9 cellular contexts compared by ENCODE assay signal in genomic region chr14:100587248-100587762, GRCh38. TPM values are rescaled to one million over a fixed set of nuclear protein-coding genes. Genes with fewer than 3 reads are reported as not detected.
A peak's percentile ranks its signal among the peaks of the same experiment; 100 is the strongest.
DNase-seq lines count a peak whose midpoint lies in the region; ATAC-seq, FAIRE-seq and TF ChIP-seq lines count a peak whose summit lies in the region.
"Had no signal": no experiment of that assay in that cellular context is flagged by ENCODE, and none has a peak within 500 bp of the region (broad histone marks: within the 10 kb centered on the region; RNA-seq: fewer than 3 reads in every experiment).

Gene BEGAIN, minus strand, starts transcription at chr14:100587417. Its CDS starts 127 bp downstream, at chr14:100587290.

- H3K4me2 ChIP-seq in fibroblast of lung (ENCODE audit: extremely low read depth, insufficient read depth, low read length), result peak within 1 kb of the TSS; percentile 75

- DNase-seq in Calu3 (no peak), Peyer's patch (peak in 1 of 3 donors; percentile 18), fibroblast of lung (ENCODE audit: low read depth in 2 of 2) (no peak), pancreas (peak in 1 of 6 donors; percentile 37), MV-4-11 (lab: John Stamatoyannopoulos, UW) (no peak), NOMO-1 treated with dmso at 0.1 percent for 144 hours (lab: John Stamatoyannopoulos, UW; ENCODE audit: unreplicated experiment) (no peak), HCEC 1CT (no peak)

- H3K9me3 ChIP-seq in Peyer's patch (no peaks in the 10 kb centered on the region), fibroblast of lung (ENCODE audit: control insufficient read depth, insufficient read depth, low read depth, low read length) (no peaks in the 10 kb centered on the region), pancreas (no peaks in the 10 kb centered on the region)

- no peak for TF ChIP-seq POLR2A in Peyer's patch (IDR thresholded peaks at IDR 0.05)

- H3K4me3 ChIP-seq in Peyer's patch, result peak within 1 kb of the TSS; percentile 24 to 61 (median 46)
- H3K4me3 ChIP-seq in fibroblast of lung (replicated peaks in 1 of 4; ENCODE audit: control extremely low read depth in 1 of 4, insufficient read depth in 1 of 4, low read depth in 3 of 4, low read length in 4 of 4), result peak within 1 kb of the TSS; percentile 15 to 48 (median 34)
- peak within 1 kb of the TSS; percentile 29 to 70 (median 46) for H3K4me3 ChIP-seq in pancreas

- peak within 1 kb of the TSS; percentile 60 for H3K4me3 Mint-ChIP-seq in Calu3 (ENCODE audit: low read depth, unreplicated experiment)

- H3K36me3 ChIP-seq in Peyer's patch (no peaks in the 10 kb centered on the region), fibroblast of lung (ENCODE audit: control insufficient read depth, insufficient read depth, low read length) (no peaks in the 10 kb centered on the region), pancreas (no peaks in the 10 kb centered on the region)

- no peak within 1 kb of the TSS for H3K27ac ChIP-seq in Peyer's patch
- no peak within 1 kb of the TSS for H3K27ac ChIP-seq in fibroblast of lung (ENCODE audit: insufficient read depth, low read length)
- H3K27ac ChIP-seq in pancreas, result no peak within 1 kb of the TSS

- H3K27me3 ChIP-seq in Peyer's patch (no peaks in the 10 kb centered on the region), fibroblast of lung (ENCODE audit: control insufficient read depth, insufficient read depth, low read length) (peaks cover 13% of the 10 kb centered on the region), pancreas (no peaks in the 10 kb centered on the region)

- no peaks in the 10 kb centered on the region for H4K20me1 ChIP-seq in fibroblast of lung (ENCODE audit: control insufficient read depth, extremely low read depth, insufficient read depth, low read length)

- no TSS peak for BruUV-seq in Calu3 (replicated peaks; lab: Mats Ljungman, UMichigan)

- no peaks in the 10 kb centered on the region for H3K36me3 Mint-ChIP-seq in Calu3 (ENCODE audit: insufficient read depth, unreplicated experiment)

- CTCF ChIA-PET in Calu3 (lab: Charles Lee), result no interaction called here

- no peak for FAIRE-seq in pancreas (lab: Jason Lieb, UNC)

- ATAC-seq in pancreas, result no peak
- no peak for ATAC-seq in HG02642 (IDR thresholded peaks at IDR 0.05; ENCODE audit: poor library complexity, unreplicated experiment)

- intact Hi-C loops in Calu3 (cut with micrococcal nuclease; ENCODE audit: unreplicated experiment), result no loop called here
- intact Hi-C loops in pancreas (cut with DNase I), result no loop called here

- H3K9ac ChIP-seq in fibroblast of lung (ENCODE audit: insufficient read depth, low read length), result no peak within 1 kb of the TSS

- whole genome bisulfite sequencing in pancreas, 2 donors, result 1 to 3% methylated on average over 10 to 66 of the region's 66 CpGs

- H2AFZ ChIP-seq in fibroblast of lung (ENCODE audit: low read length), result peak within 1 kb of the TSS; percentile 26

- H3K27ac Mint-ChIP-seq in Calu3 (ENCODE audit: unreplicated experiment), result no peak within 1 kb of the TSS

- H3K79me2 ChIP-seq in fibroblast of lung (ENCODE audit: control insufficient read depth, insufficient read depth, low read length), result no peaks in the 10 kb centered on the region

- no peaks in the 10 kb centered on the region for H3K9me3 Mint-ChIP-seq in Calu3 (ENCODE audit: low read depth, unreplicated experiment)

- peaks cover 73% of the 10 kb centered on the region for H3K27me3 Mint-ChIP-seq in Calu3 (ENCODE audit: unreplicated experiment)

- H3K4me1 ChIP-seq in Peyer's patch, result peaks cover 0 to 7% (median 0%) of the 10 kb centered on the region in 4 donors
- no peaks in the 10 kb centered on the region for H3K4me1 ChIP-seq in fibroblast of lung (ENCODE audit: control insufficient read depth, extremely low read depth, insufficient read depth, low read length)
- peaks cover 0 to 4% (median 0%) of the 10 kb centered on the region in 3 donors for H3K4me1 ChIP-seq in pancreas

- no peaks in the 10 kb centered on the region for H3K4me1 Mint-ChIP-seq in Calu3 (ENCODE audit: low read depth, unreplicated experiment)

- TF ChIP-seq CTCF in Calu3 (IDR thresholded peaks at IDR 0.05; ENCODE audit: unreplicated experiment) (no peak), Peyer's patch (IDR thresholded peaks at IDR 0.05) (no peak), fibroblast of lung (conservative IDR thresholded peaks at IDR 0.05 in 1 of 2, IDR thresholded peaks at IDR 0.05 in 1 of 2; ENCODE audit: low read depth in 1 of 2, low read length in 2 of 2) (no peak), pancreas (IDR thresholded peaks at IDR 0.05) (no peak)

RNA-seq across cellular contexts. Expression of gene BEGAIN, which starts in this region (rescaled TPM):
- total RNA-seq in Calu3 (2022) (0.26 and 0.37 TPM in 2 replicates), Peyer's patch (10 to 100 TPM in 1 of 4 donors, 1 to 10 TPM in 2, not detected in 1; 1.6 to 31.8 (median 6.6) TPM), fibroblast of lung (under 0.01 TPM in 2 replicates), pancreas (10 to 100 TPM in 4 of 6 donors, 1 to 10 TPM in 2; 9.1 to 18.2 (median 13.2) TPM)
- polyA plus RNA-seq in fibroblast of lung (0.17 and 0.53 TPM in 2 replicates), pancreas (10 to 100 TPM; 20.5 to 32.2 TPM)
- 0.03 and 0.50 TPM in 2 replicates for polyA plus RNA-seq in fibroblast of lung (2012)
- polyA minus RNA-seq in fibroblast of lung (ENCODE audit: low replicate concordance), result not detected in 2 replicates
- total RNA-seq: myocyte had no signal

Comparison
In these comparisons a context has a peak if more than half of its experiments do, and no peak if none do; other contexts are left out.
1. RNA of gene BEGAIN (polyA plus RNA-seq): 20.5 to 32.2 TPM in pancreas; 0.03 to 0.53 TPM in fibroblast of lung; every median in the first group is over 10 times any median in the second.
2. Peak in every context shown above with its lines, with median percentiles within 50 percentile points of each other: H3K4me3 ChIP-seq.